ENCODE assay signal across 8 cellular contexts in the genomic region with DNA sequence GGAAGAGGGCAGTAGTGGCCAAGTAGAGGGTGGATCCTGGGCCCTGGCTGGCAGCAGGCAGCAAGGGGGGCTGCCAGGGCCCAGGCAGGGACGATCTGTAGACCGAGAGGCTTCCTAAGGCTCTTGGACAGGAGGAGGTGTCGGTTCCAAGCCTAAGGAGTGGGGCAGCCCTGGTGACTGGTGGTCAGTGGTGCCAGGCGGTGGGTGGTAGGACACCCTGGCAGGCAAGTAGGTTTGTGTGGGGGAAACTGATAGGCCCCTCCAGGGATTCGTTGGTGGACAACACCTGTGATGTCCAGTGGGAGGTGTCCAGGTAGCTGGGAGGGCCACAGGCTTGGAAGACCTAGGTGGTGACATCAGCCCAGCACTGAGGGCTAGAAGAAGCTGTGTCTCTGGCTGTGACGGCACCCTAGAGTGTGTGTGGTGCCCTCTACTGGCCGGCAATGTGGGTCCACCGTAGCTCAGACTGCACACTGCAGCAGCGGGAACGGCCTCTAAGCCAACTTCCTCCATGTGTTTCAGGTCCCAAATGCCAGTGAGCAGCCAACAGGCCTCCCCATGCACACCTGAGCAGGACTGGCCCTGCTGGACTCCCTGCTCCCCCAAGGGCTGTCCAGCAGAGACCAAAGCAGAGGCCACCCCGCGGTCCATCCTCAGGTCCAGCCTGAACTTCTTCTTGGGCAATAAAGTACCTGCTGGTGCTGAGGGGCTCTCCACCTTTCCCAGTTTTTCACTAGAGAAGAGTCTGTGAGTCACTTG. TPM values are rescaled to one million over a fixed set of nuclear protein-coding genes. Genes with fewer than 3 reads are reported as not detected.
DNase-seq lines count a peak whose midpoint lies in the region; ATAC-seq and TF ChIP-seq lines count a peak whose summit lies in the region.

No MANE protein-coding gene starts in this region.

- DNase-seq in COLO829 (ENCODE audit: low spot score) (peak; percentile 80), HL-60 (ENCODE audit: low read depth in 1 of 2, low spot score in 1 of 2) (peak; percentile 56 to 83), SK-N-SH (peak; percentile 79), heart left ventricle (peak; percentile 35 to 73 (median 51)), sciatic nerve (ENCODE audit: low spot score) (peak; percentile 74), vagina (ENCODE audit: extremely low spot score in 2 of 2) (no peak)
- DNase-seq in activated naive CD4-positive, alpha-beta T cell treated with anti-CD3 and anti-CD28 coated beads, Interleukin-2, amount 50 U/mL, for 16 hours: peak; percentile 71

- no peaks in the 10 kb centered on the region for H4K20me1 ChIP-seq in SK-N-SH (ENCODE audit: insufficient read depth)

- no peak overlapping the region for H3K4me2 ChIP-seq in SK-N-SH

- peaks cover 0 to 3% of the 10 kb centered on the region in 2 experiments for H3K36me3 ChIP-seq in SK-N-SH (replicated peaks in 1 of 2; ENCODE audit: control insufficient read depth in 1 of 2, insufficient read depth in 2 of 2, low read length in 1 of 2)
- no peaks in the 10 kb centered on the region for H3K36me3 ChIP-seq in heart left ventricle
- no peaks in the 10 kb centered on the region for H3K36me3 ChIP-seq in vagina

- no peaks in the 10 kb centered on the region for H3K9me3 ChIP-seq in SK-N-SH
- peaks cover 0 to 8% (median 0%) of the 10 kb centered on the region in 12 donors for H3K9me3 ChIP-seq in heart left ventricle
- no peaks in the 10 kb centered on the region for H3K9me3 ChIP-seq in vagina

- no peak overlapping the region for H2AFZ ChIP-seq in SK-N-SH (ENCODE audit: low read depth)

- no peak overlapping the region for H3K9ac ChIP-seq in SK-N-SH

- TF ChIP-seq RAD21 in SK-N-SH (IDR thresholded peaks at IDR 0.05; ENCODE audit: low read length): peak; percentile 67

- H3K27me3 ChIP-seq in HL-60 (ENCODE audit: insufficient read depth, poor library complexity, severe bottlenecking) (no peaks in the 10 kb centered on the region), SK-N-SH (ENCODE audit: insufficient read depth) (no peaks in the 10 kb centered on the region), heart left ventricle (peaks cover 0 to 7% (median 0%) of the 10 kb centered on the region in 9 donors), vagina (no peaks in the 10 kb centered on the region)

- intact Hi-C loops in heart left ventricle (cut with DNase I) (no loop called here), sciatic nerve (cut with DNase I) (no loop called here), vagina (cut with DNase I) (no loop called here)

- H3K9me2 ChIP-seq in SK-N-SH: no peaks in the 10 kb centered on the region

- 45% methylated on average over 8 of the region's 12 CpGs for WGBS in SK-N-SH (ENCODE audit: low lambda C conversion rate)
- WGBS in heart left ventricle, 4 donors: 49 to 58% (median 51%) methylated on average over 11 to 12 of the region's 12 CpGs

- no peak for TF ChIP-seq EP300 in SK-N-SH (IDR thresholded peaks at IDR 0.05; ENCODE audit: borderline replicate concordance in 1 of 2, low read depth in 1 of 2, low read length in 1 of 2)

- peak; percentile 92 for TF ChIP-seq CTCF in HL-60 (IDR thresholded peaks at IDR 0.05; ENCODE audit: insufficient read depth, low read length)
- peak; percentile 79 for TF ChIP-seq CTCF in SK-N-SH (IDR thresholded peaks at IDR 0.05)
- TF ChIP-seq CTCF in heart left ventricle (IDR thresholded peaks at IDR 0.05): peak; percentile 32 to 69 (median 50)
- TF ChIP-seq CTCF in vagina (IDR thresholded peaks at IDR 0.05): peak in 1 of 3 experiments; percentile 20

- H3F3A ChIP-seq in SK-N-SH (replicated peaks; ENCODE audit: insufficient read depth): no peaks in the 10 kb centered on the region

- H3K4me3 ChIP-seq in HL-60 (replicated peaks; ENCODE audit: insufficient read depth, low read length): no peak overlapping the region
- no peak overlapping the region; a peak in 1 of 4 replicates for H3K4me3 ChIP-seq in SK-N-SH (ENCODE audit: low read depth in 2 of 2, low read length in 1 of 2)
- no peak overlapping the region for H3K4me3 ChIP-seq in heart left ventricle
- H3K4me3 ChIP-seq in vagina: no peak overlapping the region

- no peaks in the 10 kb centered on the region for H3K79me2 ChIP-seq in SK-N-SH (ENCODE audit: insufficient read depth)

- POLR2A ChIA-PET in SK-N-SH (lab: Yijun Ruan, JAX): interaction anchor here (1.1 kb wide), 1 partner anchor 9 kb away, joined by 3 read pairs; no protein-coding TSS in a partner anchor

- no peak for TF ChIP-seq POLR2A in heart left ventricle (IDR thresholded peaks at IDR 0.05)
- TF ChIP-seq POLR2A in vagina (IDR thresholded peaks at IDR 0.05): no peak

- H3K27ac ChIP-seq in HL-60 (replicated peaks) (no peak overlapping the region), SK-N-SH (ENCODE audit: low read depth in 2 of 2, low read length in 1 of 2) (no peak overlapping the region), heart left ventricle (no peak overlapping the region), vagina (no peak overlapping the region)

- ATAC-seq in heart left ventricle: peak; percentile 58 to 86 (median 80)
- ATAC-seq in sciatic nerve: peak; percentile 72
- ATAC-seq in HG03025 (IDR thresholded peaks at IDR 0.05; ENCODE audit: low FRiP score, unreplicated experiment): no peak

- CTCF ChIA-PET in SK-N-SH (lab: Yijun Ruan, JAX): interaction anchor here (0.6 to 2.8 kb wide), 29 partner anchors 9 to 701 kb away, joined by 3 to 52 read pairs (median 5); a partner anchor contains a TSS

- H3K4me1 ChIP-seq in SK-N-SH (ENCODE audit: control insufficient read depth in 1 of 2, insufficient read depth in 2 of 2, low read depth in 1 of 2, low read length in 1 of 2): no peaks in the 10 kb centered on the region; a peak in 1 of 4 replicates
- H3K4me1 ChIP-seq in heart left ventricle: no peaks in the 10 kb centered on the region
- H3K4me1 ChIP-seq in vagina: no peaks in the 10 kb centered on the region

TF ChIP-seq in SK-N-SH, 30 proteins besides CTCF, POLR2A, EP300 and RAD21:
- TF ChIP-seq TEAD4 (IDR thresholded peaks at IDR 0.05; ENCODE audit: borderline replicate concordance, insufficient read depth): no peak
- TF ChIP-seq SMC3 (IDR thresholded peaks at IDR 0.05; ENCODE audit: low read depth, low read length): peak; percentile 70
TF ChIP-seq in SK-N-SH: peak in this region for 1.

RNA-seq across cellular contexts. Expression of a gene that starts 9.4 kb away (rescaled TPM):
- polyA plus RNA-seq in SK-N-SH (2012; rRNA removed) (46.7 and 49.6 TPM in 2 replicates), heart left ventricle (10 to 100 TPM; 32.5 to 54.7 TPM)
- polyA plus RNA-seq in SK-N-SH (2012; cell fraction: cytosol; rRNA removed): 46.2 and 46.7 TPM in 2 replicates
- polyA plus RNA-seq in SK-N-SH (2012; cell fraction: nucleus; rRNA removed): 28.3 and 45.0 TPM in 2 replicates
- total RNA-seq in heart left ventricle (10 to 100 TPM; 53.2 to 74.8 (median 68.5) TPM), sciatic nerve (28.0 TPM), vagina (22.3 TPM)

RNA-seq across cellular contexts. Expression of a gene that starts 22.2 kb away (rescaled TPM):
- polyA plus RNA-seq in SK-N-SH (2012; rRNA removed): 2.4 and 3.2 TPM in 2 replicates
- 1.2 and 1.9 TPM in 2 replicates for polyA plus RNA-seq in SK-N-SH (2012; cell fraction: cytosol; rRNA removed)
- 11.1 and 13.7 TPM in 2 replicates for polyA plus RNA-seq in SK-N-SH (2012; cell fraction: nucleus; rRNA removed)
- 1 to 10 TPM in 1 of 9 donors, under 1 TPM in 3, not detected in 5; 0.16 to 1.9 (median 0.23) TPM for total RNA-seq in heart left ventricle
- polyA plus RNA-seq in heart left ventricle: under 1 TPM; 0.11 to 0.18 TPM
- 7.8 TPM for total RNA-seq in sciatic nerve
- not detected for total RNA-seq in vagina

RNA-seq across cellular contexts. Expression of a gene that starts 54.0 kb away (rescaled TPM):
- not detected in 2 replicates for polyA plus RNA-seq in SK-N-SH (2012; rRNA removed)
- not detected in 2 replicates for polyA plus RNA-seq in SK-N-SH (2012; cell fraction: cytosol; rRNA removed)
- polyA plus RNA-seq in SK-N-SH (2012; cell fraction: nucleus; rRNA removed): not detected in 2 replicates
- total RNA-seq in heart left ventricle: not detected
- polyA plus RNA-seq in heart left ventricle: not detected
- not detected for total RNA-seq in sciatic nerve
- not detected for total RNA-seq in vagina

Comparison
In these comparisons a context has a peak if more than half of its experiments do, and no peak if none do; other contexts are left out.
1. DNase-seq: peak in COLO829 (single experiment), HL-60 (2 of 2), SK-N-SH (single experiment), activated naive CD4-positive, alpha-beta T cell treated with anti-CD3 and anti-CD28 coated beads, Interleukin-2, amount 50 U/mL, for 16 hours (single experiment), heart left ventricle (5 of 5) and sciatic nerve (single experiment); none in vagina (0 of 2).